1 cellular context compared by ENCODE assay signal in the genomic region with DNA sequence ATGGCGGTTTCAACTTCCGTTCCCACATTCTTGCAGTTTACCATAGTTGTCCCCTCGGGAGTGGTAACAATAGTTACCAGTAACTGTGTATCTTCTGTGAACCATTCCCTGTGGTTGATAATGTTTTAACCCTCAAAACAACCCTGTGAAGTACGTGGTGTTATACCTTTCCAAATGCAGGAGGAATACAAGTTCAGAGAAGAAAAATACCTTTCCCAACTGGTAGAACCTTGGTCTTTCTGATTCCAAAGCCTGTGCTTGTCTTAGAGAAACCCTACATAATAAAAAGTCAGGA.
TF ChIP-seq lines count a peak whose summit lies in the region.

No MANE protein-coding gene starts in this region.

TF ChIP-seq in HEK293T, 16 proteins besides CTCF, POLR2A, EP300 and RAD21 (continued from another document):
- TF ChIP-seq CTBP1 (IDR thresholded peaks at IDR 0.05; ENCODE audit: borderline replicate concordance): no peak
- no peak for TF ChIP-seq TARDBP (IDR thresholded peaks at IDR 0.05)
- no peak for TF ChIP-seq SP1 (IDR thresholded peaks at IDR 0.05)
- no peak for TF ChIP-seq ZNF384 (IDR thresholded peaks at IDR 0.05)
- no peak for TF ChIP-seq FOXM1 (IDR thresholded peaks at IDR 0.05; ENCODE audit: borderline replicate concordance)
- TF ChIP-seq ELF4 (IDR thresholded peaks at IDR 0.05): no peak
- TF ChIP-seq NFRKB (IDR thresholded peaks at IDR 0.05): no peak
